In genomic region chr21:40770435-40771055, GRCh38 we compare ENCODE assay signal across 20 cellular contexts.
"Had no signal": no experiment of that assay in that cellular context is flagged by ENCODE, and none has a peak within 500 bp of the region (broad histone marks: within the 10 kb centered on the region; RNA-seq: fewer than 3 reads in every experiment).

No MANE protein-coding gene starts in this region.

- H3K4me3 ChIP-seq: MG63, SJCRH30 had no signal

- H3K27me3 ChIP-seq: MG63, SJCRH30 had no signal

- H3K36me3 ChIP-seq: MG63, SJCRH30 had no signal

- ATAC-seq: Panc1, PC-3, Right ventricle myocardium inferior, SK-N-SH treated with all-trans-retinoic acid at 6 μM for 48 hours had no signal

- H3K4me1 ChIP-seq: SJCRH30 had no signal

- DNase-seq: Karpas-422, KBM-7, MG63, NCI-H1092 treated with DMSO at 0.1 percent for 48 hours, NCI-H1417 treated with DMSO at 0.1 percent for 48 hours, NCI-H146, NCI-H1694 treated with DMSO at 0.1 percent for 48 hours, NCI-H1930, NCI-H2081, NCI-H2107, NCI-H2227 treated with DMSO at 0.1 percent for 48 hours, NCI-H524, NCI-H526 treated with DMSO at 0.1 percent for 48 hours, NCI-H748 treated with DMSO at 0.1 percent for 48 hours, PC-3, SHP77 treated with DMSO at 0.1 percent for 48 hours, SJCRH30 had no signal

- H3K9me3 ChIP-seq: MG63, SJCRH30 had no signal

- H3K27ac ChIP-seq: SJCRH30 had no signal
